8 cellular contexts compared by ENCODE assay signal in genomic region chr11:45899448-45900174, GRCh38. TPM values are rescaled to one million over a fixed set of nuclear protein-coding genes. Genes with fewer than 3 reads are reported as not detected.
DNase-seq lines count a peak whose midpoint lies in the region; ATAC-seq, FAIRE-seq and TF ChIP-seq lines count a peak whose summit lies in the region.

No MANE protein-coding gene starts in this region.

- H3K79me1 ChIP-seq in mesendoderm (ENCODE audit: low read length), result no peaks in the 10 kb centered on the region

- FAIRE-seq in GM12891 (lab: Jason Lieb, UNC), result peak; percentile 5

- no peaks in the 10 kb centered on the region for H3K9me3 Mint-ChIP-seq in endothelial cell (ENCODE audit: unreplicated experiment)

- no peak overlapping the region for H2BK15ac ChIP-seq in mesendoderm (replicated peaks; ENCODE audit: low read depth)

- no peaks in the 10 kb centered on the region for H3K27me3 ChIP-seq in mesendoderm (ENCODE audit: insufficient read depth, low read length, poor library complexity)

- H3K18ac ChIP-seq in mesendoderm (ENCODE audit: low read length), result no peak overlapping the region

- H3K27ac Mint-ChIP-seq in endothelial cell (ENCODE audit: unreplicated experiment), result peak overlapping the region; percentile 61

- H2BK120ac ChIP-seq in mesendoderm (ENCODE audit: low read depth, low read length), result no peak overlapping the region

- no peak overlapping the region for H3K4ac ChIP-seq in mesendoderm (ENCODE audit: low read depth, low read length)

- no peaks in the 10 kb centered on the region for H3K36me3 Mint-ChIP-seq in endothelial cell (ENCODE audit: low read depth, unreplicated experiment)

- H2BK5ac ChIP-seq in mesendoderm (ENCODE audit: low read length), result no peak overlapping the region

- peak overlapping the region; percentile 64 for H3K9ac ChIP-seq in mesendoderm (ENCODE audit: low read length)

- H3K79me2 ChIP-seq in mesendoderm (ENCODE audit: control insufficient read depth, insufficient read depth, low read length), result no peaks in the 10 kb centered on the region

- H2AK5ac ChIP-seq in mesendoderm (ENCODE audit: low read length), result no peak overlapping the region

- no CpG with 5 or more reads among the region's 62 CpGs for WGBS in mesendoderm (ENCODE audit: extremely low coverage, insufficient coverage, low lambda C conversion rate)

- peaks cover 1% of the 10 kb centered on the region for H3K4me1 ChIP-seq in mesendoderm (ENCODE audit: control insufficient read depth, low read depth, low read length)

- TF ChIP-seq CTCF in endothelial cell (IDR thresholded peaks at IDR 0.05; ENCODE audit: unreplicated experiment), result no peak

- H3K4me1 Mint-ChIP-seq in endothelial cell (ENCODE audit: unreplicated experiment), result peaks cover 3% of the 10 kb centered on the region

- no peak overlapping the region for H3K27ac ChIP-seq in mesendoderm (ENCODE audit: low read depth, low read length)

- no peak overlapping the region for H4K5ac ChIP-seq in mesendoderm (ENCODE audit: low read length)

- no peak overlapping the region for H3K4me3 Mint-ChIP-seq in endothelial cell (ENCODE audit: unreplicated experiment)

- no peak overlapping the region for H4K8ac ChIP-seq in mesendoderm (ENCODE audit: low read depth, low read length)

- TF ChIP-seq POLR2A in GM12891 (IDR thresholded peaks at IDR 0.05; ENCODE audit: low read depth, low read length), result no peak

- peak; percentile 90 for DNase-seq in GM12891 (ENCODE audit: insufficient read length, low spot score)
- DNase-seq in NCI-H774 (lab: John Stamatoyannopoulos, UW), result peak; percentile 89
- DNase-seq in activated CD8-positive, alpha-beta memory T cell treated with anti-CD3 and anti-CD28 coated beads, Interleukin-2, amount 50 U/mL, for 4 hours, result peak; percentile 73
- DNase-seq in endothelial cell (ENCODE audit: low spot score), result peak; percentile 75
- peak; percentile 96 for DNase-seq in mesendoderm
- DNase-seq in stimulated activated CD8-positive, alpha-beta memory T cell treated with anti-CD3 and anti-CD28 coated beads, Interleukin-12 subunit alpha, Interleukin-12 subunit beta, amount 100 ng/mL, for 24 hours (ENCODE audit: extremely low read depth), result peak; percentile 43

- peak overlapping the region; percentile 30 for H3K4me3 ChIP-seq in mesendoderm (ENCODE audit: low read length)

- H3K27me3 Mint-ChIP-seq in endothelial cell (ENCODE audit: unreplicated experiment), result peaks cover 36% of the 10 kb centered on the region

- peak overlapping the region; percentile 89 for H3K56ac ChIP-seq in mesendoderm (ENCODE audit: low read length)

- H3K23ac ChIP-seq in mesendoderm (ENCODE audit: low read length), result no peak overlapping the region

- ATAC-seq in HG03432 (IDR thresholded peaks at IDR 0.05; ENCODE audit: unreplicated experiment), result peak; percentile 68
- no peak for ATAC-seq in GM21528 (IDR thresholded peaks at IDR 0.05; ENCODE audit: low FRiP score, unreplicated experiment)

- H3K36me3 ChIP-seq in mesendoderm (ENCODE audit: control insufficient read depth, insufficient read depth, low read length), result no peaks in the 10 kb centered on the region

- peak overlapping the region; percentile 42 for H3K4me2 ChIP-seq in mesendoderm (ENCODE audit: low read length)

TF ChIP-seq in GM12891, 5 proteins besides CTCF, POLR2A, EP300 and RAD21:
- no peak for TF ChIP-seq TAF1 (IDR thresholded peaks at IDR 0.05; ENCODE audit: low read depth, low read length)
- no peak for TF ChIP-seq SPI1 (IDR thresholded peaks at IDR 0.05; ENCODE audit: low read depth, low read length)
- no peak for TF ChIP-seq POU2F2 (IDR thresholded peaks at IDR 0.05; ENCODE audit: low read depth, low read length)
- TF ChIP-seq PAX5 (IDR thresholded peaks at IDR 0.05; ENCODE audit: insufficient read depth, low read length, severe bottlenecking), result no peak

RNA-seq across cellular contexts. Expression of gene FREY1, which starts 7.5 kb away (rescaled TPM):
- not detected for polyA plus RNA-seq in GM12891 (2012; ENCODE audit: low read depth, missing spikeins)
- total RNA-seq in endothelial cell (ENCODE audit: unreplicated experiment), result 1.1 TPM
- polyA plus RNA-seq in mesendoderm (2013, experiment 1 of 2), result 0.38 TPM
- 0.34 TPM for polyA plus RNA-seq in mesendoderm (2013, experiment 2 of 2)

RNA-seq across cellular contexts. Expression of gene MAPK8IP1, which starts 14.2 kb away (rescaled TPM):
- polyA plus RNA-seq in GM12891 (2012; ENCODE audit: low read depth, missing spikeins), result 0.26 TPM
- total RNA-seq in endothelial cell (ENCODE audit: unreplicated experiment), result 3.7 TPM
- 14.5 TPM for polyA plus RNA-seq in mesendoderm (2013, experiment 1 of 2)
- polyA plus RNA-seq in mesendoderm (2013, experiment 2 of 2), result 15.2 TPM

RNA-seq across cellular contexts. Expression of gene PEX16, which starts 18.1 kb away (rescaled TPM):
- 30.0 TPM for polyA plus RNA-seq in GM12891 (2012; ENCODE audit: low read depth, missing spikeins)
- total RNA-seq in endothelial cell (ENCODE audit: unreplicated experiment), result 28.1 TPM
- polyA plus RNA-seq in mesendoderm (2013, experiment 1 of 2), result 13.3 TPM
- polyA plus RNA-seq in mesendoderm (2013, experiment 2 of 2), result 14.2 TPM

RNA-seq across cellular contexts. Expression of gene LARGE2, which starts 22.8 kb away (rescaled TPM):
- 0.12 TPM for polyA plus RNA-seq in GM12891 (2012; ENCODE audit: low read depth, missing spikeins)
- 0.95 TPM for total RNA-seq in endothelial cell (ENCODE audit: unreplicated experiment)
- 56.4 TPM for polyA plus RNA-seq in mesendoderm (2013, experiment 1 of 2)
- 57.6 TPM for polyA plus RNA-seq in mesendoderm (2013, experiment 2 of 2)

RNA-seq across cellular contexts. Expression of gene CRY2, which starts 52.3 kb away (rescaled TPM):
- 5.2 TPM for polyA plus RNA-seq in GM12891 (2012; ENCODE audit: low read depth, missing spikeins)
- 23.8 TPM for total RNA-seq in endothelial cell (ENCODE audit: unreplicated experiment)
- polyA plus RNA-seq in mesendoderm (2013, experiment 1 of 2), result 5.1 TPM
- 5.1 TPM for polyA plus RNA-seq in mesendoderm (2013, experiment 2 of 2)

Comparison
In these comparisons a context has a peak if more than half of its experiments do, and no peak if none do; other contexts are left out.
1. DNase-seq: peak in every context shown above with its lines; median percentile 96 in mesendoderm; 90 in GM12891; 89 in NCI-H774; 75 in endothelial cell; 73 in activated CD8-positive, alpha-beta memory T cell treated with anti-CD3 and anti-CD28 coated beads, Interleukin-2, amount 50 U/mL, for 4 hours; 43 in stimulated activated CD8-positive, alpha-beta memory T cell treated with anti-CD3 and anti-CD28 coated beads, Interleukin-12 subunit alpha, Interleukin-12 subunit beta, amount 100 ng/mL, for 24 hours.